28 cellular contexts compared by ENCODE assay signal in genomic region chr3:43074901-43075689, GRCh38.
"Had no signal": no experiment of that assay in that cellular context is flagged by ENCODE, and none has a peak within 500 bp of the region (broad histone marks: within the 10 kb centered on the region; RNA-seq: fewer than 3 reads in every experiment).

No MANE protein-coding gene starts in this region.

- ATAC-seq: activated CD8-positive, alpha-beta T cell treated with anti-CD3 and anti-CD28 coated beads for 36 hours; PC-3 had no signal

- H3K9me3 ChIP-seq: Peyer's patch, SJSA1, SK-N-SH had no signal

- H3K4me3 ChIP-seq: ascending aorta, cardiac muscle cell, Peyer's patch, SJSA1 had no signal

- DNase-seq: activated CD4-positive, alpha-beta T cell treated with anti-CD3 and anti-CD28 coated beads, Interleukin-2, amount 10 ng/mL, durations not matched to agents 24 days and 14 days; activated CD4-positive, alpha-beta T cell treated with anti-CD3 and anti-CD28 coated beads, Interleukin-2, amount 50 U/mL, for 4 hours; activated CD8-positive, alpha-beta T cell treated with anti-CD3 and anti-CD28 coated beads for 36 hours; activated gamma-delta T cell; activated naive CD4-positive, alpha-beta T cell treated with Interleukin-2 at 50 U/mL for 16 hours; activated T-cell treated with anti-CD3 and anti-CD28 coated beads, Interleukin-2, amount 50 U/mL, for 1 hour; activated T-cell treated with anti-CD3 and anti-CD28 coated beads, Interleukin-2, amount 50 U/mL, for 72 hours; amniotic stem cell; KG1; MM.1S; MV-4-11; NCI-H1092; NCI-H1436 treated with DMSO at 0.1 percent for 48 hours; NCI-H1694 treated with DMSO at 0.1 percent for 48 hours; NCI-H2029; NCI-H2107; NCI-H2171; NCI-H446; NCI-H524; PC-3; Peyer's patch; RPMI8226; SHP77 treated with DMSO at 0.1 percent for 48 hours; SK-N-SH had no signal

- H3K27ac ChIP-seq: ascending aorta, cardiac muscle cell, Peyer's patch, SJSA1 had no signal

- H3K4me1 ChIP-seq: ascending aorta, Peyer's patch, SJSA1 had no signal

- H3K36me3 ChIP-seq: cardiac muscle cell, SJSA1 had no signal

- H3K27me3 ChIP-seq: ascending aorta, Peyer's patch, SJSA1 had no signal

- H3K9ac ChIP-seq: SK-N-SH had no signal

- H3K4me2 ChIP-seq: SK-N-SH had no signal

- FAIRE-seq: TTC549 had no signal
